24 cellular contexts compared by ENCODE assay signal in the genomic region with DNA sequence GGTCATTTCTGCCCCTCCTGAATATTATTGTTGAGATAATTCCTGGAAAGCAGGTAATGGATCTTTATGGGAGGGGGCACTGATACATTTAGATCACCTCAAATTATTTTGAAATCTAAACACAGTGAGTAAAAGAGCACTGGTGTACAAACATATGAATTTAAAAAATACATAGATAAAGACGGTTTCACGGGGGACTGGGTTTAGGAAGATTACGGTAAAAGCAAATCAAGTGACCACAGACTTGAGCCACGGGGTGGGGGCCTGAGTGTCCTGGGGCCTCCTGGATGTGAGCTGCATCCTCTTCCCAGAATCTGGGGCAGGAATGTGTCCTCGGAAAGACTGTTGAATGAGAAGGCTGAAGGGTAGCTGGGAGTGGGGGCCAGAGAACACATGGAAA.
"Had no signal": no experiment of that assay in that cellular context is flagged by ENCODE, and none has a peak within 500 bp of the region (broad histone marks: within the 10 kb centered on the region; RNA-seq: fewer than 3 reads in every experiment).

No MANE protein-coding gene starts in this region.

- H3K27ac ChIP-seq: adrenal gland, ascending aorta, brain microvascular endothelial cell, hepatocyte, left ventricle myocardium inferior, sigmoid colon, thyroid gland had no signal

- ATAC-seq: activated CD8-positive, alpha-beta memory T cell treated with anti-CD3 and anti-CD28 coated beads, Interleukin-2, amount 10 ng/mL, durations not matched to agents 7 days and 5 days; esophagus mucosa; natural killer cell treated with Interleukin-12 subunit alpha and Interleukin-12 subunit beta and Interleukin-15 and Interleukin-18, amount 100 ng/mL, for 72 hours had no signal

- H3K4me2 ChIP-seq: hepatocyte had no signal

- H3K9me3 Mint-ChIP-seq: natural killer cell treated with Interleukin-12 subunit alpha and Interleukin-12 subunit beta and Interleukin-15 and Interleukin-18, amount 100 ng/mL, for 72 hours had no signal

- H2AFZ ChIP-seq: hepatocyte had no signal

- H3K4me1 ChIP-seq: adrenal gland, ascending aorta, thyroid gland had no signal

- H3K4me3 Mint-ChIP-seq: activated CD4-positive, alpha-beta memory T cell treated with anti-CD3 and anti-CD28 coated beads, Interleukin-2, amount 10 ng/mL, durations not matched to agents 7 days and 5 days; activated CD4-positive, alpha-beta T cell treated with anti-CD3 and anti-CD28 coated beads, Interleukin-2, amount 10 ng/mL, durations not matched to agents 24 days and 14 days; activated CD8-positive, alpha-beta memory T cell treated with anti-CD3 and anti-CD28 coated beads, Interleukin-2, amount 10 ng/mL, durations not matched to agents 7 days and 5 days; activated naive CD8-positive, alpha-beta T cell; natural killer cell treated with Interleukin-12 subunit alpha and Interleukin-12 subunit beta and Interleukin-15 and Interleukin-18, amount 100 ng/mL, for 72 hours; stimulated activated naive CD8-positive, alpha-beta T cell treated with anti-CD3 and anti-CD28 coated beads, Interleukin-15, Interleukin-2, amounts not matched to agents 100 ng/mL and 50 ng/mL, for 24 hours had no signal

- H3K79me2 ChIP-seq: hepatocyte had no signal

- H3K27ac Mint-ChIP-seq: activated CD4-positive, alpha-beta memory T cell treated with anti-CD3 and anti-CD28 coated beads, Interleukin-2, amount 10 ng/mL, durations not matched to agents 7 days and 5 days; activated CD4-positive, alpha-beta T cell treated with anti-CD3 and anti-CD28 coated beads, Interleukin-2, amount 10 ng/mL, durations not matched to agents 24 days and 14 days; activated CD8-positive, alpha-beta memory T cell treated with anti-CD3 and anti-CD28 coated beads, Interleukin-2, amount 10 ng/mL, durations not matched to agents 7 days and 5 days; activated naive CD8-positive, alpha-beta T cell; activated T-helper 2 cell treated with anti-CD3 and anti-CD28 coated beads, Interferon-gamma antibody, Interleukin-2, Interleukin-4, amounts not matched to agents 10 μg/mL and 5 μg/mL and 100 μg/mL, durations not matched to agents 14 hours and 24 hours and 36 hours; stimulated activated naive CD8-positive, alpha-beta T cell treated with anti-CD3 and anti-CD28 coated beads, Interleukin-15, Interleukin-2, amounts not matched to agents 100 ng/mL and 50 ng/mL, for 24 hours had no signal

- H3K36me3 ChIP-seq: adrenal gland, ascending aorta, brain microvascular endothelial cell, left ventricle myocardium inferior, sigmoid colon, thyroid gland had no signal

- H3K4me3 ChIP-seq: adrenal gland, ascending aorta, hepatocyte, left ventricle myocardium inferior, sigmoid colon, thyroid gland had no signal

- H3K27me3 ChIP-seq: adrenal gland, ascending aorta, brain microvascular endothelial cell, hepatocyte, sigmoid colon, thyroid gland had no signal

- DNase-seq: activated CD4-positive, alpha-beta memory T cell treated with anti-CD3 and anti-CD28 coated beads, Interleukin-2, amount 10 ng/mL, durations not matched to agents 7 days and 5 days; activated CD4-positive, alpha-beta T cell treated with anti-CD3 and anti-CD28 coated beads, Interleukin-2, amount 10 ng/mL, durations not matched to agents 24 days and 14 days; activated CD8-positive, alpha-beta memory T cell treated with anti-CD3 and anti-CD28 coated beads, Interleukin-2, amount 10 ng/mL, durations not matched to agents 7 days and 5 days; activated naive CD4-positive, alpha-beta T cell; adrenal gland; brain microvascular endothelial cell; caudate nucleus; dermis blood vessel endothelial cell; effector CD8-positive, alpha-beta T cell; glutamatergic neuron; left ventricle myocardium inferior; mammary epithelial cell; occipital lobe; sigmoid colon; stimulated activated CD4-positive, alpha-beta T cell treated with anti-CD3 and anti-CD28 coated beads, Interleukin-4, amount 100 ng/mL, for 24 hours; substantia nigra; thyroid gland had no signal

- H3K27me3 Mint-ChIP-seq: activated CD4-positive, alpha-beta T cell treated with anti-CD3 and anti-CD28 coated beads, Interleukin-2, amount 10 ng/mL, durations not matched to agents 24 days and 14 days; activated naive CD8-positive, alpha-beta T cell; natural killer cell treated with Interleukin-12 subunit alpha and Interleukin-12 subunit beta and Interleukin-15 and Interleukin-18, amount 100 ng/mL, for 72 hours; stimulated activated naive CD8-positive, alpha-beta T cell treated with anti-CD3 and anti-CD28 coated beads, Interleukin-15, Interleukin-2, amounts not matched to agents 100 ng/mL and 50 ng/mL, for 24 hours had no signal
